Comparison of ENCODE assay signal across 2 cellular contexts in genomic region chr1:20209471-20209870, GRCh38.
TF ChIP-seq lines count a peak whose summit lies in the region.

No MANE protein-coding gene starts in this region.

TF ChIP-seq in A549, 52 proteins besides CTCF, POLR2A, EP300 and RAD21 (continued from another document):
- TF ChIP-seq MAX (IDR thresholded peaks at IDR 0.05): no peak
- TF ChIP-seq MYC (IDR thresholded peaks at IDR 0.05; ENCODE audit: borderline replicate concordance, low read length): no peak

TF ChIP-seq in K562, 482 proteins besides CTCF, POLR2A, EP300 and RAD21 (continued from another document):
- TF ChIP-seq MGA (IDR thresholded peaks at IDR 0.05) (no peak), ARID3A (IDR thresholded peaks at IDR 0.05; ENCODE audit: borderline replicate concordance, low read depth, low read length) (no peak), LARP7 (IDR thresholded peaks at IDR 0.05) (no peak), NUFIP1 (IDR thresholded peaks at IDR 0.05; ENCODE audit: partially characterized antibody) (no peak), TRIM24 (IDR thresholded peaks at IDR 0.05) (no peak), SOX6 (IDR thresholded peaks at IDR 0.05) (no peak), ZZZ3 (IDR thresholded peaks at IDR 0.05) (no peak), HNRNPL (IDR thresholded peaks at IDR 0.05; ENCODE audit: low read depth, low read length) (no peak), PHB2 (IDR thresholded peaks at IDR 0.05; ENCODE audit: low read depth) (no peak), ZNF518B (CRISPR knock-in tag; IDR thresholded peaks at IDR 0.05) (no peak), ZNF76 (CRISPR knock-in tag; IDR thresholded peaks at IDR 0.05; ENCODE audit: borderline replicate concordance) (no peak), NR0B1 (IDR thresholded peaks at IDR 0.05; ENCODE audit: partially characterized antibody) (no peak), ETS2 (tag; IDR thresholded peaks at IDR 0.05; ENCODE audit: borderline replicate concordance, poor library complexity, severe bottlenecking) (no peak), ARID3B (CRISPR knock-in tag; IDR thresholded peaks at IDR 0.05; ENCODE audit: borderline replicate concordance) (no peak), ETV1 (tag; conservative IDR thresholded peaks at IDR 0.05; ENCODE audit: low read depth) (no peak), SAFB (IDR thresholded peaks at IDR 0.05; ENCODE audit: borderline replicate concordance, low read depth, low read length) (no peak)
